Comparison of ENCODE assay signal across 8 cellular contexts in genomic region chr11:110712643-110713468, GRCh38. TPM values are rescaled to one million over a fixed set of nuclear protein-coding genes. Genes with fewer than 3 reads are reported as not detected.
DNase-seq lines count a peak whose midpoint lies in the region; ATAC-seq and TF ChIP-seq lines count a peak whose summit lies in the region.

No MANE protein-coding gene starts in this region.

- DNase-seq in activated CD4-positive, alpha-beta T cell treated with anti-CD3 and anti-CD28 coated beads, Interleukin-2, amount 10 ng/mL, durations not matched to agents 7 days and 5 days, result no peak
- no peak for DNase-seq in activated CD4-positive, alpha-beta T cell treated with anti-CD3 and anti-CD28 coated beads for 4 hours
- peak; percentile 21 for DNase-seq in NOMO-1 treated with DMSO at 0.1 percent for 48 hours (lab: John Stamatoyannopoulos, UW; ENCODE audit: unreplicated experiment)
- DNase-seq in coronary artery (ENCODE audit: low spot score), result peak; percentile 75
- no peak for DNase-seq in NCI-H187 treated with DMSO at 0.1 percent for 48 hours (lab: John Stamatoyannopoulos, UW)

- H3K27me3 ChIP-seq in liver (ENCODE audit: control insufficient read depth in 4 of 4, insufficient read depth in 4 of 4, low read length in 3 of 4), result no peaks in the 10 kb centered on the region

- H3K27ac ChIP-seq in coronary artery (peak overlapping the region in 1 of 2 donors; percentile 46), liver (ENCODE audit: low read depth in 1 of 2, low read length in 2 of 2) (peak overlapping the region; percentile 47 to 70)

- H3K27ac Mint-ChIP-seq in activated CD4-positive, alpha-beta T cell treated with anti-CD3 and anti-CD28 coated beads, Interleukin-2, amount 10 ng/mL, durations not matched to agents 7 days and 5 days, result no peak overlapping the region
- H3K27ac Mint-ChIP-seq in stimulated activated naive CD8-positive, alpha-beta T cell treated with anti-CD3 and anti-CD28 coated beads, Interleukin-15, Interleukin-2, amounts not matched to agents 100 ng/mL and 50 ng/mL, for 24 hours, result peak overlapping the region; percentile 37

- H3K4me1 Mint-ChIP-seq in activated CD4-positive, alpha-beta T cell treated with anti-CD3 and anti-CD28 coated beads, Interleukin-2, amount 10 ng/mL, durations not matched to agents 7 days and 5 days, result peaks cover 14% of the 10 kb centered on the region
- peaks cover 16% of the 10 kb centered on the region for H3K4me1 Mint-ChIP-seq in stimulated activated naive CD8-positive, alpha-beta T cell treated with anti-CD3 and anti-CD28 coated beads, Interleukin-15, Interleukin-2, amounts not matched to agents 100 ng/mL and 50 ng/mL, for 24 hours (ENCODE audit: low read depth)

- H3K4me3 ChIP-seq in coronary artery (peak overlapping the region; percentile 81), liver (ENCODE audit: low read depth in 1 of 3, low read length in 3 of 3) (peak overlapping the region; percentile 59 to 84 (median 73))

- CTCF ChIA-PET in activated CD4-positive, alpha-beta T cell treated with anti-CD3 and anti-CD28 coated beads, Interleukin-2, amount 10 ng/mL, durations not matched to agents 7 days and 5 days (lab: Charles Lee), result interaction anchor here (1.4 kb wide), 1 partner anchor 133 kb away, joined by 3 read pairs; no protein-coding TSS in a partner anchor

- H3K9ac ChIP-seq in liver (ENCODE audit: low read depth in 1 of 2, low read length in 2 of 2), result peak overlapping the region; percentile 25 to 33

- POLR2A ChIA-PET in activated CD4-positive, alpha-beta T cell treated with anti-CD3 and anti-CD28 coated beads, Interleukin-2, amount 10 ng/mL, durations not matched to agents 7 days and 5 days (lab: Charles Lee), result no interaction called here

- TF ChIP-seq RAD21 in liver (IDR thresholded peaks at IDR 0.05), result peak; percentile 78 to 82

- H3K36me3 Mint-ChIP-seq in activated CD4-positive, alpha-beta T cell treated with anti-CD3 and anti-CD28 coated beads, Interleukin-2, amount 10 ng/mL, durations not matched to agents 7 days and 5 days (ENCODE audit: low read depth), result no peaks in the 10 kb centered on the region
- no peaks in the 10 kb centered on the region for H3K36me3 Mint-ChIP-seq in stimulated activated naive CD8-positive, alpha-beta T cell treated with anti-CD3 and anti-CD28 coated beads, Interleukin-15, Interleukin-2, amounts not matched to agents 100 ng/mL and 50 ng/mL, for 24 hours (ENCODE audit: low read depth)

- TF ChIP-seq CTCF in coronary artery (IDR thresholded peaks at IDR 0.05) (no peak), liver (IDR thresholded peaks at IDR 0.05; ENCODE audit: low read depth, low read length, missing input control) (peak; percentile 9)

- under 1% methylated on average over 52 of the region's 52 CpGs for WGBS in liver

- peaks cover 5 to 26% (median 13%) of the 10 kb centered on the region in 4 donors for H3K4me1 ChIP-seq in liver (ENCODE audit: control insufficient read depth in 4 of 4, insufficient read depth in 4 of 4, low read length in 3 of 4)

- no peaks in the 10 kb centered on the region for H3K36me3 ChIP-seq in liver (ENCODE audit: control insufficient read depth in 4 of 4, insufficient read depth in 3 of 4, low read depth in 1 of 4, low read length in 3 of 4)

- no peaks in the 10 kb centered on the region for H3K9me3 Mint-ChIP-seq in activated CD4-positive, alpha-beta T cell treated with anti-CD3 and anti-CD28 coated beads, Interleukin-2, amount 10 ng/mL, durations not matched to agents 7 days and 5 days
- no peaks in the 10 kb centered on the region for H3K9me3 Mint-ChIP-seq in stimulated activated naive CD8-positive, alpha-beta T cell treated with anti-CD3 and anti-CD28 coated beads, Interleukin-15, Interleukin-2, amounts not matched to agents 100 ng/mL and 50 ng/mL, for 24 hours

- H3K4me3 Mint-ChIP-seq in activated CD4-positive, alpha-beta T cell treated with anti-CD3 and anti-CD28 coated beads, Interleukin-2, amount 10 ng/mL, durations not matched to agents 7 days and 5 days, result peak overlapping the region; percentile 23
- peak overlapping the region; percentile 60 for H3K4me3 Mint-ChIP-seq in stimulated activated naive CD8-positive, alpha-beta T cell treated with anti-CD3 and anti-CD28 coated beads, Interleukin-15, Interleukin-2, amounts not matched to agents 100 ng/mL and 50 ng/mL, for 24 hours

- H3K9me3 ChIP-seq in liver (ENCODE audit: control insufficient read depth in 4 of 4, low read length in 3 of 4), result no peaks in the 10 kb centered on the region

- H3K27me3 Mint-ChIP-seq in activated CD4-positive, alpha-beta T cell treated with anti-CD3 and anti-CD28 coated beads, Interleukin-2, amount 10 ng/mL, durations not matched to agents 7 days and 5 days, result peaks cover 61% of the 10 kb centered on the region
- peaks cover 60% of the 10 kb centered on the region for H3K27me3 Mint-ChIP-seq in stimulated activated naive CD8-positive, alpha-beta T cell treated with anti-CD3 and anti-CD28 coated beads, Interleukin-15, Interleukin-2, amounts not matched to agents 100 ng/mL and 50 ng/mL, for 24 hours

- peak; percentile 34 for ATAC-seq in HG02884 (IDR thresholded peaks at IDR 0.05; ENCODE audit: unreplicated experiment)

TF ChIP-seq in liver, 16 proteins besides CTCF, POLR2A, EP300 and RAD21:
- TF ChIP-seq, protein P1, sequence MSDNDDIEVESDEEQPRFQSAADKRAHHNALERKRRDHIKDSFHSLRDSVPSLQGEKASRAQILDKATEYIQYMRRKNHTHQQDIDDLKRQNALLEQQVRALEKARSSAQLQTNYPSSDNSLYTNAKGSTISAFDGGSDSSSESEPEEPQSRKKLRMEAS (IDR thresholded peaks at IDR 0.05), result no peak
- TF ChIP-seq SP1 (IDR thresholded peaks at IDR 0.05), result no peak
- no peak for TF ChIP-seq EGR1 (IDR thresholded peaks at IDR 0.05; ENCODE audit: low read depth in 2 of 2)
- no peak for TF ChIP-seq FOXA2 (IDR thresholded peaks at IDR 0.05)
- TF ChIP-seq HNF4A (conservative IDR thresholded peaks at IDR 0.05), result no peak
- TF ChIP-seq RXRA (IDR thresholded peaks at IDR 0.05), result no peak
- TF ChIP-seq YY1 (IDR thresholded peaks at IDR 0.05), result peak; percentile 12
- no peak for TF ChIP-seq FOXA1 (IDR thresholded peaks at IDR 0.05)
- TF ChIP-seq ATF3 (IDR thresholded peaks at IDR 0.05), result no peak
- no peak for TF ChIP-seq TAF1 (conservative IDR thresholded peaks at IDR 0.05)
- peak; percentile 46 for TF ChIP-seq NR2F2 (IDR thresholded peaks at IDR 0.05)
- no peak for TF ChIP-seq GABPA (IDR thresholded peaks at IDR 0.05 in 1 of 2, conservative IDR thresholded peaks at IDR 0.05 in 1 of 2)
- TF ChIP-seq, protein P2, sequence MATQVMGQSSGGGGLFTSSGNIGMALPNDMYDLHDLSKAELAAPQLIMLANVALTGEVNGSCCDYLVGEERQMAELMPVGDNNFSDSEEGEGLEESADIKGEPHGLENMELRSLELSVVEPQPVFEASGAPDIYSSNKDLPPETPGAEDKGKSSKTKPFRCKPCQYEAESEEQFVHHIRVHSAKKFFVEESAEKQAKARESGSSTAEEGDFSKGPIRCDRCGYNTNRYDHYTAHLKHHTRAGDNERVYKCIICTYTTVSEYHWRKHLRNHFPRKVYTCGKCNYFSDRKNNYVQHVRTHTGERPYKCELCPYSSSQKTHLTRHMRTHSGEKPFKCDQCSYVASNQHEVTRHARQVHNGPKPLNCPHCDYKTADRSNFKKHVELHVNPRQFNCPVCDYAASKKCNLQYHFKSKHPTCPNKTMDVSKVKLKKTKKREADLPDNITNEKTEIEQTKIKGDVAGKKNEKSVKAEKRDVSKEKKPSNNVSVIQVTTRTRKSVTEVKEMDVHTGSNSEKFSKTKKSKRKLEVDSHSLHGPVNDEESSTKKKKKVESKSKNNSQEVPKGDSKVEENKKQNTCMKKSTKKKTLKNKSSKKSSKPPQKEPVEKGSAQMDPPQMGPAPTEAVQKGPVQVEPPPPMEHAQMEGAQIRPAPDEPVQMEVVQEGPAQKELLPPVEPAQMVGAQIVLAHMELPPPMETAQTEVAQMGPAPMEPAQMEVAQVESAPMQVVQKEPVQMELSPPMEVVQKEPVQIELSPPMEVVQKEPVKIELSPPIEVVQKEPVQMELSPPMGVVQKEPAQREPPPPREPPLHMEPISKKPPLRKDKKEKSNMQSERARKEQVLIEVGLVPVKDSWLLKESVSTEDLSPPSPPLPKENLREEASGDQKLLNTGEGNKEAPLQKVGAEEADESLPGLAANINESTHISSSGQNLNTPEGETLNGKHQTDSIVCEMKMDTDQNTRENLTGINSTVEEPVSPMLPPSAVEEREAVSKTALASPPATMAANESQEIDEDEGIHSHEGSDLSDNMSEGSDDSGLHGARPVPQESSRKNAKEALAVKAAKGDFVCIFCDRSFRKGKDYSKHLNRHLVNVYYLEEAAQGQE (IDR thresholded peaks at IDR 0.05), result peak; percentile 16
- TF ChIP-seq HNF4G (IDR thresholded peaks at IDR 0.05), result no peak

RNA-seq across cellular contexts. Expression of gene ARHGAP20, which starts 0.6 kb away (rescaled TPM):
- not detected for total RNA-seq in activated CD4-positive, alpha-beta T cell treated with anti-CD3 and anti-CD28 coated beads, Interleukin-2, amount 10 ng/mL, durations not matched to agents 7 days and 5 days
- 1 to 10 TPM in 1 of 2 donors, under 1 TPM in 1; 0.79 to 1.5 TPM for total RNA-seq in liver
- under 1 TPM; 0.46 to 0.67 TPM for polyA plus RNA-seq in liver

Comparison
In these comparisons a context has a peak if more than half of its experiments do, and no peak if none do; other contexts are left out.
1. DNase-seq: peak in NOMO-1 treated with DMSO at 0.1 percent for 48 hours (single experiment) and coronary artery (single experiment); none in activated CD4-positive, alpha-beta T cell treated with anti-CD3 and anti-CD28 coated beads, Interleukin-2, amount 10 ng/mL, durations not matched to agents 7 days and 5 days (single experiment), activated CD4-positive, alpha-beta T cell treated with anti-CD3 and anti-CD28 coated beads for 4 hours (0 of 2) and NCI-H187 treated with DMSO at 0.1 percent for 48 hours (single experiment).